In the genomic region with DNA sequence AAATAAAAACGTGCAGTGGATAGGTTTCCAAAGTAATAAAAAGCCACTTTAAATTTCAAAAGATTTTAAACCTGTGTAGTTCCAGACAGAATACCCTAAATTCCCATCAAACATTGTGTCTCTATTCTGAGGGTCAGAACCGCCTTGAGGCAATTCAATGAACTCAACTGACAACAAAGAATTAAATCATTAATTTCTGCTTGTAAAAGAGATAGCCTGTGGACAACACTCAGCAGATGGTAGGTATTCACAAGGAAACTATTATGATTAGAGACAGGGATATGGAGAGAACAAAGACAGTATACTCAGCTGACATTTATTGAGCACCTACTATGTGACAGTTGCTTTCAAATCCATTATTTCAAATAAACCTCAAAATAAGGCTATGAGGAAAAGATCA, we compare ENCODE assay signal across 1 cellular context.
TF ChIP-seq lines count a peak whose summit lies in the region.

No MANE protein-coding gene starts in this region.

TF ChIP-seq in IMR-90, 13 proteins besides CTCF, POLR2A, EP300 and RAD21:
- TF ChIP-seq RFX5 (IDR thresholded peaks at IDR 0.05; ENCODE audit: low read depth, low read length) (no peak), NFE2L2 (IDR thresholded peaks at IDR 0.05; ENCODE audit: low read depth, low read length) (no peak), MXI1 (IDR thresholded peaks at IDR 0.05; ENCODE audit: borderline replicate concordance, low read depth, low read length) (no peak), SMC3 (IDR thresholded peaks at IDR 0.05; ENCODE audit: low read depth, low read length) (no peak)
- TF ChIP-seq, protein P1, sequence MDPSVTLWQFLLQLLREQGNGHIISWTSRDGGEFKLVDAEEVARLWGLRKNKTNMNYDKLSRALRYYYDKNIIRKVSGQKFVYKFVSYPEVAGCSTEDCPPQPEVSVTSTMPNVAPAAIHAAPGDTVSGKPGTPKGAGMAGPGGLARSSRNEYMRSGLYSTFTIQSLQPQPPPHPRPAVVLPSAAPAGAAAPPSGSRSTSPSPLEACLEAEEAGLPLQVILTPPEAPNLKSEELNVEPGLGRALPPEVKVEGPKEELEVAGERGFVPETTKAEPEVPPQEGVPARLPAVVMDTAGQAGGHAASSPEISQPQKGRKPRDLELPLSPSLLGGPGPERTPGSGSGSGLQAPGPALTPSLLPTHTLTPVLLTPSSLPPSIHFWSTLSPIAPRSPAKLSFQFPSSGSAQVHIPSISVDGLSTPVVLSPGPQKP (IDR thresholded peaks at IDR 0.05; ENCODE audit: borderline replicate concordance, low read depth, low read length): no peak
